1 cellular context compared by ENCODE assay signal in genomic region chr20:33062105-33062629, GRCh38.
TF ChIP-seq lines count a peak whose summit lies in the region.

No MANE protein-coding gene starts in this region.

TF ChIP-seq in GM23338, 12 proteins besides CTCF, POLR2A, EP300 and RAD21 (continued from another document):
- TF ChIP-seq, protein P1, sequence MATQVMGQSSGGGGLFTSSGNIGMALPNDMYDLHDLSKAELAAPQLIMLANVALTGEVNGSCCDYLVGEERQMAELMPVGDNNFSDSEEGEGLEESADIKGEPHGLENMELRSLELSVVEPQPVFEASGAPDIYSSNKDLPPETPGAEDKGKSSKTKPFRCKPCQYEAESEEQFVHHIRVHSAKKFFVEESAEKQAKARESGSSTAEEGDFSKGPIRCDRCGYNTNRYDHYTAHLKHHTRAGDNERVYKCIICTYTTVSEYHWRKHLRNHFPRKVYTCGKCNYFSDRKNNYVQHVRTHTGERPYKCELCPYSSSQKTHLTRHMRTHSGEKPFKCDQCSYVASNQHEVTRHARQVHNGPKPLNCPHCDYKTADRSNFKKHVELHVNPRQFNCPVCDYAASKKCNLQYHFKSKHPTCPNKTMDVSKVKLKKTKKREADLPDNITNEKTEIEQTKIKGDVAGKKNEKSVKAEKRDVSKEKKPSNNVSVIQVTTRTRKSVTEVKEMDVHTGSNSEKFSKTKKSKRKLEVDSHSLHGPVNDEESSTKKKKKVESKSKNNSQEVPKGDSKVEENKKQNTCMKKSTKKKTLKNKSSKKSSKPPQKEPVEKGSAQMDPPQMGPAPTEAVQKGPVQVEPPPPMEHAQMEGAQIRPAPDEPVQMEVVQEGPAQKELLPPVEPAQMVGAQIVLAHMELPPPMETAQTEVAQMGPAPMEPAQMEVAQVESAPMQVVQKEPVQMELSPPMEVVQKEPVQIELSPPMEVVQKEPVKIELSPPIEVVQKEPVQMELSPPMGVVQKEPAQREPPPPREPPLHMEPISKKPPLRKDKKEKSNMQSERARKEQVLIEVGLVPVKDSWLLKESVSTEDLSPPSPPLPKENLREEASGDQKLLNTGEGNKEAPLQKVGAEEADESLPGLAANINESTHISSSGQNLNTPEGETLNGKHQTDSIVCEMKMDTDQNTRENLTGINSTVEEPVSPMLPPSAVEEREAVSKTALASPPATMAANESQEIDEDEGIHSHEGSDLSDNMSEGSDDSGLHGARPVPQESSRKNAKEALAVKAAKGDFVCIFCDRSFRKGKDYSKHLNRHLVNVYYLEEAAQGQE (IDR thresholded peaks at IDR 0.05; ENCODE audit: unreplicated experiment) = no peak
- no peak for TF ChIP-seq ZNF114 (CRISPR knock-in tag; IDR thresholded peaks at IDR 0.05)
TF ChIP-seq in GM23338: peak in this region for 0.
